ENCODE assay signal across 16 cellular contexts in the genomic region with DNA sequence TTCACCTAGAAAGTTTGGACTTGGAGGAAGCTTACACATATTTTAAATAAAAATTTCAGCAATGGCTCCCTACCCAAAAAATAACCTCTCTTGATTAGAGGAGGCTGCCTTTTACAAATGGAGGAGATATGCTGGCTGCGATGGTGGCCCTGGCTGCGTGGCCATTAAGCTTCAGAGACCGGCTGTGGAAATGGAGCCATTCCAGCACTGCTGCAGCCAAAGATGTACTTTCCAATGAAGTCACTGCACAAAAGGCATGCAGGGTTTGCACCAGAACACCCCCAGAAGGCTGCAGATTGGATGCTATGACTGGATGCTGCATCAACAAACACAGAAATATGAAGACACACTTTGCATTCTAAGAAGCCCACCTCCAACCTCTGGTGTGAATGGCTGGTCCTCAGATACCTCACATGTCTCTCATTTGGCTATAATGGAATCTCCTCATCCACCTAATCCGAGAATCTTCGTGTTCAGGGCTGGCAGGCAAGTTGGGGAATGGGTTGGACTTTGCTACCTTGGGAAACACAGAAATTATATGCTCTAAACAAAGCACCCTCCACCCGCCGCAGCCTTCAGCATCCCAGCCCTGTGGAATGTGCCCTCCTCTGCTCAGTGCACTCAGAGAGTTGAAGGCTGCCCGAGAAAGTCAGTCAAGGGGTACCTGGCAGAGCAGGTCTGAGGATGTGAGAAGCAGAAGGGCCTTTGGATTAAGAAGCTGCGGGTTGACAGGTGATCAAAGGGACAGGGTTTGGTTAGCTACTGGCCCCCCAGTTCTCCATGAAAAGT. TPM values are rescaled to one million over a fixed set of nuclear protein-coding genes. Genes with fewer than 3 reads are reported as not detected.
DNase-seq lines count a peak whose midpoint lies in the region; ATAC-seq and TF ChIP-seq lines count a peak whose summit lies in the region.
"Had no signal": no experiment of that assay in that cellular context is flagged by ENCODE, and none has a peak within 500 bp of the region (broad histone marks: within the 10 kb centered on the region; RNA-seq: fewer than 3 reads in every experiment).

No MANE protein-coding gene starts in this region.

- H2AFZ ChIP-seq in H9 (ENCODE audit: low read length) = no peak overlapping the region
- H2AFZ ChIP-seq: GM23248 had no signal

- no peak overlapping the region for H4K8ac ChIP-seq in H9 (replicated peaks; ENCODE audit: insufficient read length, low read depth, low read length)

- no peak overlapping the region for H2AK5ac ChIP-seq in H9 (ENCODE audit: insufficient read length, low read length)

- H4K91ac ChIP-seq in H9 (ENCODE audit: insufficient read length, low read depth, low read length) = no peak overlapping the region

- H3T11ph ChIP-seq in H9 (ENCODE audit: low read length) = no peak overlapping the region

- no peaks in the 10 kb centered on the region for H3K79me1 ChIP-seq in H9 (ENCODE audit: insufficient read depth, low read depth, low read length, poor library complexity, severe bottlenecking)

- H3K4me3 Mint-ChIP-seq in H9 = no peak overlapping the region
- H3K4me3 Mint-ChIP-seq: CD4-positive, alpha-beta T cell; IgD-negative memory B cell had no signal

- no peak for TF ChIP-seq CTCF in H9 (conservative IDR thresholded peaks at IDR 0.05)
- TF ChIP-seq CTCF in sigmoid colon (IDR thresholded peaks at IDR 0.05) = no peak

- H3K56ac ChIP-seq in H9 (ENCODE audit: insufficient read length, low read depth, low read length) = no peak overlapping the region

- intact Hi-C loops in sigmoid colon (cut with DNase I) = loop anchor here (2.0 to 5.0 kb wide), 3 partner anchors 92 to 213 kb away; a partner anchor contains a TSS

- H3K27ac Mint-ChIP-seq in H9 = peak overlapping the region in 1 of 3 experiments; percentile 16; a peak in 1 of 7 replicates
- H3K27ac Mint-ChIP-seq: CD4-positive, alpha-beta T cell; IgD-negative memory B cell had no signal

- H4K20me1 ChIP-seq in H9 (ENCODE audit: control insufficient read depth, insufficient read depth, insufficient read length) = no peaks in the 10 kb centered on the region

- no peak overlapping the region for H3K4ac ChIP-seq in H9 (ENCODE audit: low read depth, low read length)

- no peak for ATAC-seq in HG03439 (IDR thresholded peaks at IDR 0.05; ENCODE audit: unreplicated experiment)
- ATAC-seq: HepG2 had no signal

- H2BK120ac ChIP-seq in H9 (ENCODE audit: low read depth, low read length, poor library complexity, severe bottlenecking) = no peak overlapping the region

- peaks cover 7 to 21% (median 18%) of the 10 kb centered on the region in 3 experiments for H3K36me3 Mint-ChIP-seq in H9 (ENCODE audit: insufficient read depth in 1 of 3, low read depth in 3 of 3)

- no peaks in the 10 kb centered on the region for H3K27me3 ChIP-seq in H9 (ENCODE audit: insufficient read depth, low read length)
- H3K27me3 ChIP-seq in sigmoid colon = no peaks in the 10 kb centered on the region

- H3K9me3 Mint-ChIP-seq in H9 = peaks cover 28 to 30% of the 10 kb centered on the region in 2 experiments

- no peak overlapping the region for H2BK5ac ChIP-seq in H9 (ENCODE audit: insufficient read length, low read length)

- H2BK20ac ChIP-seq in H9 (ENCODE audit: low read depth, low read length, poor library complexity, severe bottlenecking) = no peak overlapping the region

- H2BK15ac ChIP-seq in H9 (ENCODE audit: low read depth, low read length) = no peak overlapping the region

- no peak overlapping the region for H3K18ac ChIP-seq in H9 (ENCODE audit: insufficient read length, low read depth, low read length)

- DNase-seq in H9 (peak; percentile 9), ecto neural progenitor cell (ENCODE audit: low spot score) (peak; percentile 20), mesenteric fat pad (ENCODE audit: low spot score) (peak; percentile 72), sigmoid colon (no peak), NCI-H524 treated with DMSO at 0.1 percent for 48 hours (lab: John Stamatoyannopoulos, UW) (no peak), Ammon's horn (ENCODE audit: low spot score) (no peak), NCI-H345 (lab: John Stamatoyannopoulos, UW) (no peak)
- DNase-seq: ACHN; CD4-positive, alpha-beta T cell; GM23248; HCEC 1CT had no signal

- no peaks in the 10 kb centered on the region for H3K23me2 ChIP-seq in H9 (ENCODE audit: insufficient read length, low read depth, low read length, poor library complexity, severe bottlenecking)

- no peak overlapping the region for H3K4me3 ChIP-seq in sigmoid colon
- H3K4me3 ChIP-seq: GM23248 had no signal

- no peak overlapping the region for H2BK12ac ChIP-seq in H9 (ENCODE audit: insufficient read length, low read depth, low read length)

- peaks cover 12% of the 10 kb centered on the region for H3K27me3 Mint-ChIP-seq in H9 (ENCODE audit: low read depth)

- no peak overlapping the region for H3K14ac ChIP-seq in H9 (ENCODE audit: insufficient read depth, low read length)

- H3K27ac ChIP-seq in H9 (ENCODE audit: insufficient read length, low read depth, low read length) (no peak overlapping the region), sigmoid colon (peak overlapping the region in 3 of 4 donors; percentile 77 to 81 (median 78))
- H3K27ac ChIP-seq: C4-2B, GM23248 had no signal

- H3K9me3 ChIP-seq in H9 (ENCODE audit: control insufficient read depth, low read depth, low read length) = peaks cover 6% of the 10 kb centered on the region
- H3K9me3 ChIP-seq in sigmoid colon = peaks cover 0 to 5% (median 2%) of the 10 kb centered on the region in 4 donors

- H3K4me1 ChIP-seq in H9 (ENCODE audit: insufficient read depth, low read length) (no peaks in the 10 kb centered on the region), sigmoid colon (peaks cover 0 to 23% (median 22%) of the 10 kb centered on the region in 4 donors)
- H3K4me1 ChIP-seq: Caco-2 had no signal

- H4K5ac ChIP-seq in H9 (ENCODE audit: insufficient read length, low read depth, low read length) = no peak overlapping the region

- H3K4me2 ChIP-seq in H9 (ENCODE audit: insufficient read depth, insufficient read length, low read length) = no peak overlapping the region

- H3K36me3 ChIP-seq in sigmoid colon = no peaks in the 10 kb centered on the region

- TF ChIP-seq POLR2A in sigmoid colon (IDR thresholded peaks at IDR 0.05) = no peak

- TF ChIP-seq EP300 in sigmoid colon (IDR thresholded peaks at IDR 0.05) = no peak

- peaks cover 9 to 13% of the 10 kb centered on the region in 2 experiments for H3K4me1 Mint-ChIP-seq in H9

- H3K9ac ChIP-seq in H9 (ENCODE audit: extremely low read depth, insufficient read length, low read length) = no peak overlapping the region
- H3K9ac ChIP-seq: GM23248 had no signal

- no CpG with 5 or more reads among the region's 9 CpGs for WGBS in H9 (ENCODE audit: extremely low coverage, insufficient read length, low lambda C conversion rate)
- 78 to 82% methylated on average over 9 of the region's 9 CpGs for WGBS in sigmoid colon, 2 donors

- no peaks in the 10 kb centered on the region for H3K79me2 ChIP-seq in H9 (ENCODE audit: insufficient read depth, low read length)

- H3K23ac ChIP-seq in H9 (ENCODE audit: insufficient read length, low read depth, low read length) = no peak overlapping the region

RNA-seq across cellular contexts. Expression of a gene that starts 35.3 kb away (rescaled TPM):
- 0.68 and 1.1 TPM in 2 replicates for total RNA-seq in H9 (2021)
- total RNA-seq in mesenteric fat pad = not detected
- total RNA-seq in sigmoid colon = 1 to 10 TPM in 3 of 4 donors, under 1 TPM in 1; 0.33 to 1.9 (median 1.6) TPM
- polyA plus RNA-seq in sigmoid colon = under 1 TPM in 2 of 3 donors, not detected in 1; 0.22 to 0.23 TPM
- total RNA-seq: Caco-2; CD4-positive, alpha-beta T cell; HepG2 had no signal
- polyA plus RNA-seq: HepG2 had no signal

Comparison
In these comparisons a context has a peak if more than half of its experiments do, and no peak if none do; other contexts are left out.
1. DNase-seq: peak in H9 (single experiment), ecto neural progenitor cell (single experiment) and mesenteric fat pad (single experiment); none in sigmoid colon (single experiment), NCI-H524 treated with DMSO at 0.1 percent for 48 hours (single experiment), Ammon's horn (single experiment) and NCI-H345 (single experiment).